Comparison of ENCODE assay signal across 11 cellular contexts in genomic region chr10:102247724-102248123, GRCh38. TPM values are rescaled to one million over a fixed set of nuclear protein-coding genes. Genes with fewer than 3 reads are reported as not detected.
DNase-seq lines count a peak whose midpoint lies in the region; ATAC-seq, FAIRE-seq and TF ChIP-seq lines count a peak whose summit lies in the region.
"Had no signal": no experiment of that assay in that cellular context is flagged by ENCODE, and none has a peak within 500 bp of the region (broad histone marks: within the 10 kb centered on the region; RNA-seq: fewer than 3 reads in every experiment).

No MANE protein-coding gene starts in this region.

- CTCF ChIA-PET in MCF 10A (lab: Yijun Ruan, JAX), result interaction anchor here (0.6 to 7.4 kb wide), 7 partner anchors 12 to 151 kb away, joined by 3 to 53 read pairs (median 4); no protein-coding TSS in a partner anchor

- H3K36me3 ChIP-seq in breast epithelium, result no peaks in the 10 kb centered on the region

- POLR2A ChIA-PET in MCF 10A (lab: Yijun Ruan, JAX), result interaction anchor here (0.6 to 1.2 kb wide), 5 partner anchors 23 to 296 kb away, joined by 3 to 4 read pairs (median 3); no protein-coding TSS in a partner anchor

- H3K4me1 Mint-ChIP-seq in MCF 10A (ENCODE audit: insufficient read depth, unreplicated experiment), result peaks cover 43% of the 10 kb centered on the region
- H3K4me1 Mint-ChIP-seq in T-helper 17 cell, result peaks cover 40% of the 10 kb centered on the region
- peaks cover 25 to 31% of the 10 kb centered on the region in 2 donors for H3K4me1 Mint-ChIP-seq in stimulated activated naive B cell treated with anti-CD40 and anti-IgM and Interleukin-4, amounts not matched to agents 10 μg/mL and 1 μg/mL and 100 μg/mL, for 72 hours

- TF ChIP-seq POLR2A in breast epithelium (IDR thresholded peaks at IDR 0.05), result no peak

- peak overlapping the region; percentile 99 for H3K4me3 Mint-ChIP-seq in MCF 10A (ENCODE audit: unreplicated experiment)
- peak overlapping the region; percentile 96 for H3K4me3 Mint-ChIP-seq in T-helper 17 cell
- peak overlapping the region; percentile 29 to 65 for H3K4me3 Mint-ChIP-seq in stimulated activated naive B cell treated with anti-CD40 and anti-IgM and Interleukin-4, amounts not matched to agents 10 μg/mL and 1 μg/mL and 100 μg/mL, for 72 hours

- H3K27me3 Mint-ChIP-seq in MCF 10A (ENCODE audit: insufficient read depth, unreplicated experiment) (no peaks in the 10 kb centered on the region), T-helper 17 cell (no peaks in the 10 kb centered on the region)
- H3K27me3 Mint-ChIP-seq in stimulated activated naive B cell treated with anti-CD40 and anti-IgM and Interleukin-4, amounts not matched to agents 10 μg/mL and 1 μg/mL and 100 μg/mL, for 72 hours, result peaks cover 6% of the 10 kb centered on the region in 2 donors

- H3K9me3 ChIP-seq in breast epithelium (no peaks in the 10 kb centered on the region), T-helper 17 cell (ENCODE audit: control insufficient read depth, low read length, poor library complexity, severe bottlenecking) (no peaks in the 10 kb centered on the region)

- no peaks in the 10 kb centered on the region for H3K9me3 Mint-ChIP-seq in MCF 10A (ENCODE audit: unreplicated experiment)
- no peaks in the 10 kb centered on the region for H3K9me3 Mint-ChIP-seq in stimulated activated naive B cell treated with anti-CD40 and anti-IgM and Interleukin-4, amounts not matched to agents 10 μg/mL and 1 μg/mL and 100 μg/mL, for 72 hours

- H3K27me3 ChIP-seq in breast epithelium, result no peaks in the 10 kb centered on the region

- peaks cover 6% of the 10 kb centered on the region for H3K36me3 Mint-ChIP-seq in MCF 10A (ENCODE audit: insufficient read depth, unreplicated experiment)
- no peaks in the 10 kb centered on the region for H3K36me3 Mint-ChIP-seq in T-helper 17 cell (ENCODE audit: low read depth)
- peaks cover 10 to 26% of the 10 kb centered on the region in 2 donors for H3K36me3 Mint-ChIP-seq in stimulated activated naive B cell treated with anti-CD40 and anti-IgM and Interleukin-4, amounts not matched to agents 10 μg/mL and 1 μg/mL and 100 μg/mL, for 72 hours

- DNase-seq in MCF 10A (ENCODE audit: unreplicated experiment) (no peak), breast epithelium (ENCODE audit: low spot score in 2 of 2) (no peak), T-helper 17 cell (no peak), globus pallidus (ENCODE audit: low spot score) (peak; percentile 24), iPS-NIHi7 (ENCODE audit: extremely low spot score) (no peak), urothelium cell line (ENCODE audit: low spot score) (no peak)
- no peak for DNase-seq in stimulated activated naive B cell treated with anti-CD40 and anti-IgM and Interleukin-4, amounts not matched to agents 10 μg/mL and 1 μg/mL and 100 μg/mL, for 72 hours
- DNase-seq: left cardiac atrium, NCI-H1694 treated with DMSO at 0.1 percent for 48 hours had no signal

- H3K4me3 ChIP-seq in breast epithelium, result peak overlapping the region in 1 of 3 donors; percentile 90

- intact Hi-C loops in MCF 10A (cut with micrococcal nuclease) (loop anchor here (5.0 kb wide), 1 partner anchor 100 kb away; no protein-coding TSS in a partner anchor), breast epithelium (cut with DNase I; ENCODE audit: low total_unique reads) (no loop called here)

- H3K4me1 ChIP-seq in breast epithelium, result peaks cover 9 to 23% of the 10 kb centered on the region in 2 donors

- no peak for FAIRE-seq in urothelium cell line (lab: Jason Lieb, UNC)

- no TSS peak for BruUV-seq in MCF 10A (replicated peaks; lab: Mats Ljungman, UMichigan)

- TF ChIP-seq CTCF in MCF 10A (IDR thresholded peaks at IDR 0.05; ENCODE audit: unreplicated experiment) (no peak), breast epithelium (IDR thresholded peaks at IDR 0.05) (no peak)

- H3K27ac Mint-ChIP-seq in MCF 10A (ENCODE audit: low read depth, unreplicated experiment) (no peak overlapping the region), T-helper 17 cell (peak overlapping the region; percentile 60)
- H3K27ac Mint-ChIP-seq in stimulated activated naive B cell treated with anti-CD40 and anti-IgM and Interleukin-4, amounts not matched to agents 10 μg/mL and 1 μg/mL and 100 μg/mL, for 72 hours, result no peak overlapping the region

- H3K27ac ChIP-seq in breast epithelium, result no peak overlapping the region

- ATAC-seq in T-helper 17 cell (no peak), GM21576 (IDR thresholded peaks at IDR 0.05; ENCODE audit: unreplicated experiment) (no peak)
- no peak for ATAC-seq in stimulated activated naive B cell treated with anti-CD40 and anti-IgM and Interleukin-4, amounts not matched to agents 10 μg/mL and 1 μg/mL and 100 μg/mL, for 72 hours (replicated peaks)
- ATAC-seq: left cardiac atrium had no signal

RNA-seq across cellular contexts. Expression of gene GBF1, which starts 2.4 kb away (rescaled TPM):
- total RNA-seq in MCF 10A (2022) (50.0 and 50.6 TPM in 2 replicates), breast epithelium (10 to 100 TPM; 25.8 to 32.1 (median 25.9) TPM), T-helper 17 cell (10 to 100 TPM; 42.8 to 44.6 TPM)

RNA-seq across cellular contexts. Expression of gene PITX3, which starts 6.4 kb away (rescaled TPM):
- total RNA-seq in MCF 10A (2022) (not detected in 2 replicates), breast epithelium (not detected), T-helper 17 cell (not detected)
- total RNA-seq: left cardiac atrium, temporal lobe had no signal

RNA-seq across cellular contexts. Expression of gene ELOVL3, which starts 21.6 kb away (rescaled TPM):
- total RNA-seq in MCF 10A (2022), result not detected in 2 replicates
- 1 to 10 TPM in 1 of 3 donors, under 1 TPM in 2; 0.66 to 2.2 (median 0.88) TPM for total RNA-seq in breast epithelium
- total RNA-seq in T-helper 17 cell, result not detected
- total RNA-seq: temporal lobe had no signal

Comparison
In these comparisons a context has a peak if more than half of its experiments do, and no peak if none do; other contexts are left out.
1. H3K4me3 Mint-ChIP-seq: peak in every context shown above with its lines; median percentile 99 in MCF 10A; 96 in T-helper 17 cell; 47 in stimulated activated naive B cell treated with anti-CD40 and anti-IgM and Interleukin-4, amounts not matched to agents 10 μg/mL and 1 μg/mL and 100 μg/mL, for 72 hours.